Comparison of ENCODE assay signal across 19 cellular contexts in the genomic region with DNA sequence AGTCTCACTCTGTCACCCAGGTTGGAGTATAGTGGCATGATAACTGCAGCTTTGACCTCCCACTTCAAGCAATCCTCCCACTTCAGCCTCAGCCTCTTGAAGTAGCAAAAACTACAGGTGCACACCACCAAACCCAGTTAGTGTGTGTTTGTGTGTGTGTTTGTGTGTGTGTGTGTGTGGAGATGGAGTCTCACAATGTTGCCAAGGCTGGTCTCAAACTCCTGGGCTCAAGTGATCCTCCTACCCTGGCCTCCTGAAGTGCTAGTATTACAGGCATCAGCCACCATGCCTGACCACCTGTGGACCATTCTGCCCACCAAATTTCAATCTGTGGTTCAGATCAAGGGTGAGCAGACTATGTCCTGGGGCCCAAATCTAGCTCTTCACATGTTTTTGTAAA.
"Had no signal": no experiment of that assay in that cellular context is flagged by ENCODE, and none has a peak within 500 bp of the region (broad histone marks: within the 10 kb centered on the region; RNA-seq: fewer than 3 reads in every experiment).

No MANE protein-coding gene starts in this region.

- H3K4me1 Mint-ChIP-seq: neural crest cell had no signal

- H3K4me1 ChIP-seq: SJSA1 had no signal

- H3K9me3 Mint-ChIP-seq: activated CD8-positive, alpha-beta T cell treated with anti-CD3 and anti-CD28 coated beads for 36 hours; activated naive CD4-positive, alpha-beta T cell treated with anti-CD3 and anti-CD28 coated beads, Interleukin-2, amount 50 U/mL, for 24 hours; activated T-helper 17 cell treated with anti-CD3 and anti-CD28 coated beads, Interleukin-2, amount 50 U/mL, for 72 hours; brain; neural crest cell had no signal

- H3K27me3 ChIP-seq: SJSA1, tibial artery had no signal

- H3K9me3 ChIP-seq: SJSA1, tibial artery had no signal

- H3K27me3 Mint-ChIP-seq: activated CD8-positive, alpha-beta T cell treated with anti-CD3 and anti-CD28 coated beads for 36 hours; activated naive CD4-positive, alpha-beta T cell treated with anti-CD3 and anti-CD28 coated beads, Interleukin-2, amount 50 U/mL, for 24 hours; activated T-helper 17 cell treated with anti-CD3 and anti-CD28 coated beads, Interleukin-2, amount 50 U/mL, for 72 hours; brain had no signal

- DNase-seq: activated CD4-positive, alpha-beta T cell treated with anti-CD3 and anti-CD28 coated beads for 1 hour; activated CD8-positive, alpha-beta memory T cell treated with anti-CD3 and anti-CD28 coated beads, Interleukin-2, amount 50 U/mL, for 4 hours; activated CD8-positive, alpha-beta T cell treated with anti-CD3 and anti-CD28 coated beads for 36 hours; central memory CD4-positive, alpha-beta T cell; cortex of kidney; effector CD4-positive, alpha-beta T cell; foreskin fibroblast; glutamatergic neuron; left ventricle myocardium superior; mesendoderm; stimulated activated naive CD4-positive, alpha-beta T cell; SW 1271; T-helper 9 cell; tibial artery had no signal

- ATAC-seq: activated CD8-positive, alpha-beta T cell treated with anti-CD3 and anti-CD28 coated beads for 36 hours; activated T-helper 17 cell treated with anti-CD3 and anti-CD28 coated beads, Interleukin-2, amount 50 U/mL, for 72 hours; left ventricle myocardium superior had no signal

- H3K4me3 ChIP-seq: SJSA1, tibial artery had no signal

- H3K27ac Mint-ChIP-seq: activated CD8-positive, alpha-beta T cell treated with anti-CD3 and anti-CD28 coated beads for 36 hours; activated T-helper 17 cell treated with anti-CD3 and anti-CD28 coated beads, Interleukin-2, amount 50 U/mL, for 72 hours had no signal

- H3K4me3 Mint-ChIP-seq: activated CD8-positive, alpha-beta T cell treated with anti-CD3 and anti-CD28 coated beads for 36 hours; activated naive CD4-positive, alpha-beta T cell treated with anti-CD3 and anti-CD28 coated beads, Interleukin-2, amount 50 U/mL, for 24 hours; activated T-helper 17 cell treated with anti-CD3 and anti-CD28 coated beads, Interleukin-2, amount 50 U/mL, for 72 hours; brain; neural crest cell had no signal

- H3K27ac ChIP-seq: SJSA1, tibial artery had no signal
